10 cellular contexts compared by ENCODE assay signal in the genomic region with DNA sequence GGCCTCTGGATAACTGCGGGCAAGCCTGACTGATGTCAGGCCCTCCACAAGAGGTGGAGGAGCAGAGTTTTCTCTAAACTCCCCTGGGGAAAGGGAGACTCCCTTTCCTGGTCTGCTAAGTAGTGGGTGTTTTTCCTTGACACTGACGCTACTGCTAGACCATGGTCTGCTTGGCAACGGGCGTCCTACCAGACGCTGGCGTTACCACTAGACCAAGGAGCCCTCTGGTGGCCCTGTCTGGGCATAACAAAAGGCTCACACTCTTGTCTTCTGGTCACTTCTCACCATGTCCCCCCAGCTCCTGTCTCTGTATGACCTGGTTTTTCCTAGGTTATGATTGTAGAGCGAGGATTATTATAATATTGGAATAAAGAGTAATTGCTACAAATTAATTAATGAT. TPM values are rescaled to one million over a fixed set of nuclear protein-coding genes. Genes with fewer than 3 reads are reported as not detected.
DNase-seq lines count a peak whose midpoint lies in the region; ATAC-seq, FAIRE-seq and TF ChIP-seq lines count a peak whose summit lies in the region.
"Not testable (repeated sequence)": the region's sequence is repeated elsewhere in the genome, so short reads cannot be mapped to it uniquely, and the experiment has no call there.
"Had no signal": no experiment of that assay in that cellular context is flagged by ENCODE, and none has a peak within 500 bp of the region (broad histone marks: within the 10 kb centered on the region; RNA-seq: fewer than 3 reads in every experiment).

No MANE protein-coding gene starts in this region.

- not testable (repeated sequence) for H3K79me2 ChIP-seq in Karpas-422 (ENCODE audit: low read length); PC-9 (ENCODE audit: low read depth); keratinocyte (ENCODE audit: control insufficient read depth, insufficient read depth, low read length)

- not testable (repeated sequence) for H3K9ac ChIP-seq in Karpas-422 (ENCODE audit: low read length); keratinocyte (ENCODE audit: control insufficient read depth, extremely low read depth, insufficient read depth, low read length)

- H3K36me3 ChIP-seq in BJ (ENCODE audit: control insufficient read depth, insufficient read depth, low read length); Karpas-422 (ENCODE audit: insufficient read depth, low read length); PC-9 (ENCODE audit: low read depth); keratinocyte (ENCODE audit: control insufficient read depth in 2 of 2, extremely low read depth in 1 of 2, insufficient read depth in 2 of 2, low read length in 2 of 2): not testable (repeated sequence)

- not testable (repeated sequence) for H3K4me3 Mint-ChIP-seq in activated CD8-positive, alpha-beta T cell treated with anti-CD3 and anti-CD28 coated beads for 36 hours

- H3K27me3 Mint-ChIP-seq in activated CD8-positive, alpha-beta T cell treated with anti-CD3 and anti-CD28 coated beads for 36 hours, result not testable (repeated sequence)

- not testable (repeated sequence) for H4K20me1 ChIP-seq in Karpas-422 (ENCODE audit: insufficient read depth, low read depth, low read length); PC-9 (ENCODE audit: insufficient read depth); keratinocyte (ENCODE audit: control insufficient read depth, extremely low read depth, insufficient read depth, low read length)

- peaks cover 21% of the 10 kb centered on the region for H3K4me1 Mint-ChIP-seq in activated CD8-positive, alpha-beta T cell treated with anti-CD3 and anti-CD28 coated beads for 36 hours (ENCODE audit: low read depth)

- not testable (repeated sequence) for H3K9me2 ChIP-seq in Karpas-422 (replicated peaks; ENCODE audit: insufficient read depth, low read length); PC-9 (ENCODE audit: insufficient read depth)

- H3F3A ChIP-seq in PC-9 (ENCODE audit: insufficient read depth, low read depth), result not testable (repeated sequence)

- not testable (repeated sequence) for H3K4me1 ChIP-seq in Karpas-422 (ENCODE audit: low read length); PC-9 (replicated peaks; ENCODE audit: insufficient read depth); keratinocyte (ENCODE audit: control insufficient read depth, extremely low read depth, insufficient read depth, low read length)

- not testable (repeated sequence) for ATAC-seq in activated CD8-positive, alpha-beta T cell treated with anti-CD3 and anti-CD28 coated beads for 36 hours

- not testable (repeated sequence) for H3K9me3 ChIP-seq in Karpas-422 (ENCODE audit: low read length); PC-9 (ENCODE audit: insufficient read depth, low read depth); keratinocyte (ENCODE audit: control insufficient read depth, low read depth, low read length)

- not testable (repeated sequence) for H3K9me3 Mint-ChIP-seq in activated CD8-positive, alpha-beta T cell treated with anti-CD3 and anti-CD28 coated beads for 36 hours

- not testable (repeated sequence) for H3K4me2 ChIP-seq in Karpas-422 (ENCODE audit: low read depth, low read length, poor library complexity, severe bottlenecking); PC-9; keratinocyte (ENCODE audit: control insufficient read depth, extremely low read depth, insufficient read depth, low read depth, low read length)

- not testable (repeated sequence) for DNase-seq in BJ (ENCODE audit: low read depth); GM12865 (ENCODE audit: low read depth); keratinocyte (ENCODE audit: low read depth, low spot score)
- DNase-seq in Karpas-422 (peak; percentile 75), PC-9 (peak in 1 of 2 experiments; percentile 31), epithelial cell of esophagus (ENCODE audit: low read depth) (peak; percentile 46), posterior cingulate gyrus (peak in 7 of 10 donors; percentile 33 to 93 (median 54))
- peak; percentile 46 for DNase-seq in activated CD8-positive, alpha-beta T cell treated with anti-CD3 and anti-CD28 coated beads for 36 hours

- CTCF ChIA-PET in BJ (lab: Yijun Ruan, JAX), result interaction anchor here (0.8 kb wide), 1 partner anchor 52 kb away, joined by 3 read pairs; no protein-coding TSS in a partner anchor
- CTCF ChIA-PET in PC-9 (lab: Charles Lee), result not testable (repeated sequence)
- CTCF ChIA-PET in activated CD8-positive, alpha-beta T cell treated with anti-CD3 and anti-CD28 coated beads for 36 hours (lab: Charles Lee), result interaction anchor here (0.8 to 2.1 kb wide), 3 partner anchors 9 to 58 kb away, joined by 4 to 5 read pairs (median 5); a partner anchor contains a TSS

- not testable (repeated sequence) for H3K36me3 Mint-ChIP-seq in activated CD8-positive, alpha-beta T cell treated with anti-CD3 and anti-CD28 coated beads for 36 hours (ENCODE audit: low read depth)

- not testable (repeated sequence) for FAIRE-seq in keratinocyte (lab: Jason Lieb, UNC)

- H3K27ac ChIP-seq in Karpas-422 (ENCODE audit: low read length); PC-9; keratinocyte (ENCODE audit: control insufficient read depth, insufficient read depth, low read length): not testable (repeated sequence)

- POLR2A ChIA-PET in BJ (lab: Charles Lee); PC-9 (lab: Charles Lee; ENCODE audit: unreplicated experiment); activated CD8-positive, alpha-beta T cell treated with anti-CD3 and anti-CD28 coated beads for 36 hours (lab: Charles Lee): not testable (repeated sequence)

- not testable (repeated sequence) for BruUV-seq in PC-9 (replicated peaks; lab: Mats Ljungman, UMichigan)

- H3K27ac Mint-ChIP-seq in activated CD8-positive, alpha-beta T cell treated with anti-CD3 and anti-CD28 coated beads for 36 hours, result not testable (repeated sequence)

- intact Hi-C loops in PC-9 (cut with micrococcal nuclease; ENCODE audit: unreplicated experiment); activated CD8-positive, alpha-beta T cell treated with anti-CD3 and anti-CD28 coated beads for 36 hours (cut with micrococcal nuclease); posterior cingulate gyrus (cut with DNase I): not testable (repeated sequence)

- dilution Hi-C loops in keratinocyte (cut with MboI; ENCODE audit: extremely low pct_ligation_motif_present, low sequenced_read_pairs), result not testable (repeated sequence)

- not testable (repeated sequence) for H3K4me3 ChIP-seq in BJ (ENCODE audit: low read depth, low read length); GM12865 (ENCODE audit: low read depth, low read length); Karpas-422 (ENCODE audit: low read length); PC-9; epithelial cell of esophagus (ENCODE audit: low read length); keratinocyte (ENCODE audit: control insufficient read depth in 2 of 3, extremely low read depth in 1 of 3, insufficient read depth in 2 of 3, low read depth in 1 of 3, low read length in 3 of 3)

- not testable (repeated sequence) for H3K9me1 ChIP-seq in keratinocyte (ENCODE audit: control insufficient read depth, extremely low read depth, insufficient read depth, low read length)

- not testable (repeated sequence) for H3K27me3 ChIP-seq in BJ (ENCODE audit: control insufficient read depth, insufficient read depth, low read length); Karpas-422 (ENCODE audit: low read length); PC-9 (ENCODE audit: insufficient read depth, low read depth); keratinocyte (ENCODE audit: control insufficient read depth, extremely low read depth, insufficient read depth, low read length)

- H2AFZ ChIP-seq in Karpas-422 (ENCODE audit: low read length); PC-9; keratinocyte (ENCODE audit: control insufficient read depth, low read length): not testable (repeated sequence)

- TF ChIP-seq CTCF in BJ (IDR thresholded peaks at IDR 0.05; ENCODE audit: insufficient read depth, low read depth, low read length) (peak; percentile 44), GM12865 (IDR thresholded peaks at IDR 0.05; ENCODE audit: insufficient read depth, low read depth, low read length, missing control alignments) (peak; percentile 8), PC-9 (conservative IDR thresholded peaks at IDR 0.05) (peak; percentile 73), epithelial cell of esophagus (IDR thresholded peaks at IDR 0.05; ENCODE audit: insufficient read depth, low read depth, low read length, missing control alignments) (peak; percentile 51), keratinocyte (optimal IDR thresholded peaks at IDR 0.05 in 1 of 3, IDR thresholded peaks at IDR 0.05 in 1 of 3, conservative IDR thresholded peaks at IDR 0.05 in 1 of 3; ENCODE audit: extremely low read depth in 1 of 3, insufficient read depth in 2 of 3, low read length in 3 of 3) (peak in 2 of 3 experiments; percentile 1 to 41)
- peak; percentile 59 for TF ChIP-seq CTCF in activated CD8-positive, alpha-beta T cell treated with anti-CD3 and anti-CD28 coated beads for 36 hours (IDR thresholded peaks at IDR 0.05)

RNA-seq across cellular contexts. Expression of a gene that starts 9.4 kb away (rescaled TPM):
- polyA plus RNA-seq in BJ (2011; rRNA removed), result 2.6 TPM in 2 replicates
- polyA minus RNA-seq in BJ (2011; rRNA and poly(A)+ RNA removed), result 1.3 and 1.6 TPM in 2 replicates
- 5.1 and 5.3 TPM in 2 replicates for total RNA-seq in Karpas-422 (2014; rRNA removed; shearing (Covaris generic); ENCODE audit: low replicate concordance)
- total RNA-seq in PC-9 (2021), result 21.0 and 25.6 TPM in 2 replicates
- total RNA-seq in activated CD8-positive, alpha-beta T cell treated with anti-CD3 and anti-CD28 coated beads for 36 hours, result 1 to 10 TPM; 6.3 to 7.1 TPM
- polyA plus RNA-seq in keratinocyte, result 4.5 to 6.0 TPM (median 5.3 TPM) in 3 replicates
- 2.6 TPM for polyA plus RNA-seq in keratinocyte (2011; ENCODE audit: low read depth)
- polyA plus RNA-seq in keratinocyte (2011; cell fraction: cytosol; rRNA removed), result 2.2 and 3.2 TPM in 2 replicates
- polyA plus RNA-seq in keratinocyte (2011; cell fraction: nucleus; rRNA removed), result 10.7 and 13.5 TPM in 2 replicates
- 2.1 and 6.7 TPM in 2 replicates for polyA plus RNA-seq in keratinocyte (2012; ENCODE audit: low replicate concordance)
- polyA minus RNA-seq in keratinocyte, result 3.3 to 5.0 TPM (median 3.6 TPM) in 3 replicates
- polyA minus RNA-seq in keratinocyte (2011; cell fraction: cytosol; rRNA and poly(A)+ RNA removed), result 3.8 TPM
- polyA minus RNA-seq in keratinocyte (2011; cell fraction: nucleus; rRNA and poly(A)+ RNA removed), result 2.3 and 6.4 TPM in 2 replicates

RNA-seq across cellular contexts. Expression of a gene that starts 9.5 kb away (rescaled TPM):
- polyA plus RNA-seq in BJ (2011; rRNA removed) (58.5 and 105 TPM in 2 replicates), keratinocyte (64.1 to 91.7 TPM (median 87.0 TPM) in 3 replicates)
- 49.1 and 82.6 TPM in 2 replicates for polyA minus RNA-seq in BJ (2011; rRNA and poly(A)+ RNA removed)
- total RNA-seq in Karpas-422 (2014; rRNA removed; shearing (Covaris generic); ENCODE audit: low replicate concordance), result 35.3 and 52.4 TPM in 2 replicates
- 151 and 237 TPM in 2 replicates for total RNA-seq in PC-9 (2021)
- total RNA-seq in activated CD8-positive, alpha-beta T cell treated with anti-CD3 and anti-CD28 coated beads for 36 hours, result 10 to 100 TPM; 51.1 to 56.9 TPM
- 40.7 TPM for polyA plus RNA-seq in keratinocyte (2011; ENCODE audit: low read depth)
- 49.0 and 104 TPM in 2 replicates for polyA plus RNA-seq in keratinocyte (2011; cell fraction: cytosol; rRNA removed)
- polyA plus RNA-seq in keratinocyte (2011; cell fraction: nucleus; rRNA removed), result 59.9 and 84.1 TPM in 2 replicates
- 70.0 and 92.6 TPM in 2 replicates for polyA plus RNA-seq in keratinocyte (2012; ENCODE audit: low replicate concordance)
- polyA minus RNA-seq in keratinocyte, result 76.1 to 124 TPM (median 99.3 TPM) in 3 replicates
- polyA minus RNA-seq in keratinocyte (2011; cell fraction: cytosol; rRNA and poly(A)+ RNA removed), result 140 TPM
- 38.9 and 47.2 TPM in 2 replicates for polyA minus RNA-seq in keratinocyte (2011; cell fraction: nucleus; rRNA and poly(A)+ RNA removed)

RNA-seq across cellular contexts. Expression of a gene that starts 19.5 kb away (rescaled TPM):
- polyA plus RNA-seq in BJ (2011; rRNA removed) (31.5 and 56.0 TPM in 2 replicates), keratinocyte (30.6 to 40.1 TPM (median 37.0 TPM) in 3 replicates)
- polyA minus RNA-seq in BJ (2011; rRNA and poly(A)+ RNA removed), result 16.2 and 20.0 TPM in 2 replicates
- total RNA-seq in Karpas-422 (2014; rRNA removed; shearing (Covaris generic); ENCODE audit: low replicate concordance), result 25.6 and 61.6 TPM in 2 replicates
- total RNA-seq in PC-9 (2021), result 76.6 and 110 TPM in 2 replicates
- 10 to 100 TPM; 85.8 to 98.6 TPM for total RNA-seq in activated CD8-positive, alpha-beta T cell treated with anti-CD3 and anti-CD28 coated beads for 36 hours
- polyA plus RNA-seq in keratinocyte (2011; ENCODE audit: low read depth), result 43.3 TPM
- polyA plus RNA-seq in keratinocyte (2011; cell fraction: cytosol; rRNA removed), result 9.6 and 19.5 TPM in 2 replicates
- 110 and 132 TPM in 2 replicates for polyA plus RNA-seq in keratinocyte (2011; cell fraction: nucleus; rRNA removed)
- polyA plus RNA-seq in keratinocyte (2012; ENCODE audit: low replicate concordance), result 36.5 and 84.1 TPM in 2 replicates
- 18.9 to 33.6 TPM (median 33.2 TPM) in 3 replicates for polyA minus RNA-seq in keratinocyte
- 76.5 TPM for polyA minus RNA-seq in keratinocyte (2011; cell fraction: cytosol; rRNA and poly(A)+ RNA removed)
- polyA minus RNA-seq in keratinocyte (2011; cell fraction: nucleus; rRNA and poly(A)+ RNA removed), result 25.7 and 28.0 TPM in 2 replicates

RNA-seq across cellular contexts. Expression of a gene that starts 34.5 kb away (rescaled TPM):
- polyA plus RNA-seq in BJ (2011; rRNA removed) (2.8 and 5.3 TPM in 2 replicates), keratinocyte (1.7 to 3.9 TPM (median 2.8 TPM) in 3 replicates)
- 3.3 and 3.7 TPM in 2 replicates for polyA minus RNA-seq in BJ (2011; rRNA and poly(A)+ RNA removed)
- total RNA-seq in Karpas-422 (2014; rRNA removed; shearing (Covaris generic); ENCODE audit: low replicate concordance), result 4.7 and 14.8 TPM in 2 replicates
- 15.3 and 23.8 TPM in 2 replicates for total RNA-seq in PC-9 (2021)
- 1 to 10 TPM; 2.6 to 3.3 TPM for total RNA-seq in activated CD8-positive, alpha-beta T cell treated with anti-CD3 and anti-CD28 coated beads for 36 hours
- 2.1 TPM for polyA plus RNA-seq in keratinocyte (2011; ENCODE audit: low read depth)
- polyA plus RNA-seq in keratinocyte (2011; cell fraction: cytosol; rRNA removed), result 1.4 and 4.8 TPM in 2 replicates
- 4.5 and 5.6 TPM in 2 replicates for polyA plus RNA-seq in keratinocyte (2011; cell fraction: nucleus; rRNA removed)
- 3.4 and 3.8 TPM in 2 replicates for polyA plus RNA-seq in keratinocyte (2012; ENCODE audit: low replicate concordance)
- polyA minus RNA-seq in keratinocyte, result 1.6 to 2.9 TPM (median 2.3 TPM) in 3 replicates
- polyA minus RNA-seq in keratinocyte (2011; cell fraction: cytosol; rRNA and poly(A)+ RNA removed), result 12.9 TPM
- 4.1 and 6.8 TPM in 2 replicates for polyA minus RNA-seq in keratinocyte (2011; cell fraction: nucleus; rRNA and poly(A)+ RNA removed)

RNA-seq across cellular contexts. Expression of a gene that starts 53.6 kb away (rescaled TPM):
- polyA plus RNA-seq in BJ (2011; rRNA removed) (not detected in 2 replicates), keratinocyte (0.09 to 0.13 TPM in 2 of 3 replicates, not detected in the other)
- not detected in 2 replicates for polyA minus RNA-seq in BJ (2011; rRNA and poly(A)+ RNA removed)
- 0.87 and 1.7 TPM in 2 replicates for total RNA-seq in Karpas-422 (2014; rRNA removed; shearing (Covaris generic); ENCODE audit: low replicate concordance)
- not detected in 2 replicates for total RNA-seq in PC-9 (2021)
- not detected for total RNA-seq in activated CD8-positive, alpha-beta T cell treated with anti-CD3 and anti-CD28 coated beads for 36 hours
- polyA plus RNA-seq in keratinocyte (2011; ENCODE audit: low read depth), result not detected
- not detected in 2 replicates for polyA plus RNA-seq in keratinocyte (2011; cell fraction: cytosol; rRNA removed)
- not detected in 2 replicates for polyA plus RNA-seq in keratinocyte (2011; cell fraction: nucleus; rRNA removed)
- not detected in 2 replicates for polyA plus RNA-seq in keratinocyte (2012; ENCODE audit: low replicate concordance)
- not detected in 3 replicates for polyA minus RNA-seq in keratinocyte
- polyA minus RNA-seq in keratinocyte (2011; cell fraction: cytosol; rRNA and poly(A)+ RNA removed), result not detected
- not detected in 2 replicates for polyA minus RNA-seq in keratinocyte (2011; cell fraction: nucleus; rRNA and poly(A)+ RNA removed)
- total RNA-seq: natural killer cell, sigmoid colon had no signal

Comparison
In these comparisons a context has a peak if more than half of its experiments do, and no peak if none do; other contexts are left out.
1. CTCF ChIP-seq: peak in every context shown above with its lines; median percentile 73 in PC-9; 59 in activated CD8-positive, alpha-beta T cell treated with anti-CD3 and anti-CD28 coated beads for 36 hours; 51 in epithelial cell of esophagus; 44 in BJ; 21 in keratinocyte; 8 in GM12865.